Comparison of ENCODE assay signal across 22 cellular contexts in the genomic region with DNA sequence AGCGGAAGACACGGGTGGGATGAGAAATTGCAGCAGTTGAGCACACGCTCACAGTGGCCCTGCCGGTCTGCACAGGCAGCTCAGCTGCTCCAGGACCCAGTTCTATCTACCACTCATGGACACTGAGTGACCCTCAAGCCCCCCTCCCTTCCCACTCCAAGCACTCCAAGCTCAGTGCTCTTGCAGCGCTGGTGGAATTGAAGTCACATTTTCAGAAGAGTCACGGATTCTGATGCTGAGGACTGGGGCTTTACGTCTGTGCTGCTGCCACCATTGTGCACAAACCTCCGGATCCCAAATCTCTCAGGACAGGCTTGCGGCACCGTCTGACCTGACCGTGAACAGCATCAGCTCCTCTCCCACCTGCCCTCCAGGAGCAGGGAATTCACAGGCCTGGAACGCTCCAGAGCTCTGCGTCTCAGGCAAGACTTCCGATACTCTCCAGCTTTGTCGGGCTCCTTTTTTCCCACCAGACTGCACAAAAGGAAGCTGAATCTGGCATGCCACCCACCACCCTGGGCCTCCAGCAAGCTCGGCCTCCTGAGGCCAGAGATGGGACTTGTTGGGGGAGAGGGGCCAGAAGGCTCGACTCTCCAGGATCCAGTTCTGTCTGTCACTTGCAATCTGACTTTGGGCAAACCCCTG.
DNase-seq lines count a peak whose midpoint lies in the region; ATAC-seq, FAIRE-seq and TF ChIP-seq lines count a peak whose summit lies in the region.
"Had no signal": no experiment of that assay in that cellular context is flagged by ENCODE, and none has a peak within 500 bp of the region (broad histone marks: within the 10 kb centered on the region; RNA-seq: fewer than 3 reads in every experiment).

No MANE protein-coding gene starts in this region.

- no peaks in the 10 kb centered on the region for H3K36me3 ChIP-seq in kidney (ENCODE audit: control insufficient read depth in 1 of 2, insufficient read depth in 2 of 2, low read length in 2 of 2)
- H3K36me3 ChIP-seq in osteoblast (ENCODE audit: insufficient read depth, low read length), result no peaks in the 10 kb centered on the region
- H3K36me3 ChIP-seq: BE2C had no signal

- H3K9ac ChIP-seq in kidney (ENCODE audit: low read length in 2 of 2), result no peak overlapping the region

- ATAC-seq in GM19023 (IDR thresholded peaks at IDR 0.05; ENCODE audit: unreplicated experiment), result no peak
- ATAC-seq: HepG2, Right ventricle myocardium inferior had no signal

- DNase-seq in activated CD8-positive, alpha-beta memory T cell treated with anti-CD3 and anti-CD28 coated beads for 24 hours, result peak; percentile 37
- no peak for DNase-seq in activated CD8-positive, alpha-beta memory T cell treated with anti-CD3 and anti-CD28 coated beads, Interleukin-2, amount 50 U/mL, for 4 hours
- DNase-seq in kidney (peak; percentile 37), osteoblast (ENCODE audit: insufficient read length, low spot score, missing footprints) (peak; percentile 65), ureter (ENCODE audit: low spot score) (peak; percentile 22), GM10248 (ENCODE audit: extremely low spot score) (no peak), T1000 (lab: John Stamatoyannopoulos, UW) (no peak)
- DNase-seq: BE2C; CD4-positive, CD25-positive, alpha-beta regulatory T cell; COR-L47; GDM1; KBM-7; NCI-H1105; NCI-H2081; NCI-H2171 treated with DMSO at 0.1 percent for 48 hours; NCI-H748 treated with DMSO at 0.1 percent for 48 hours; NK-92 treated with Interleukin-12 subunit alpha and Interleukin-12 subunit beta, amount 100 ng/mL, for 24 hours had no signal

- H3K27ac ChIP-seq in kidney (ENCODE audit: low read depth in 2 of 2, low read length in 2 of 2) (no peak overlapping the region), osteoblast (ENCODE audit: low read depth, low read length) (no peak overlapping the region)

- no peaks in the 10 kb centered on the region for H4K20me1 ChIP-seq in osteoblast (ENCODE audit: insufficient read depth, low read length)

- no peak overlapping the region for H3K4me2 ChIP-seq in osteoblast (ENCODE audit: insufficient read depth, low read length)

- TF ChIP-seq CTCF in kidney (IDR thresholded peaks at IDR 0.05; ENCODE audit: borderline replicate concordance, extremely low read depth, insufficient read depth) (no peak), osteoblast (IDR thresholded peaks at IDR 0.05; ENCODE audit: extremely low read depth, low read depth, low read length) (no peak), GM10248 (IDR thresholded peaks at IDR 0.05; ENCODE audit: control extremely low read depth, extremely low read depth, low read depth, missing control alignments) (no peak)

- peaks cover 6% of the 10 kb centered on the region for H3K27me3 ChIP-seq in osteoblast (ENCODE audit: insufficient read depth, low read length)
- H3K27me3 ChIP-seq: BE2C had no signal

- FAIRE-seq in kidney (lab: Jason Lieb, UNC), result no peak
- FAIRE-seq: H1, HepG2, RCC 7860 had no signal

- CTCF ChIA-PET in GM10248 (lab: Yijun Ruan, JAX), result interaction anchor here (1.1 to 1.2 kb wide), 2 partner anchors 9 to 10 kb away, joined by 3 read pairs; no protein-coding TSS in a partner anchor

- POLR2A ChIA-PET in GM10248 (lab: Yijun Ruan, JAX), result no interaction called here

- H3K9me3 ChIP-seq in kidney (ENCODE audit: control insufficient read depth in 1 of 2, low read length in 2 of 2), result no peaks in the 10 kb centered on the region
- H3K9me3 ChIP-seq in osteoblast (ENCODE audit: low read depth, low read length), result no peaks in the 10 kb centered on the region
- H3K9me3 ChIP-seq: BE2C had no signal

- H3K79me2 ChIP-seq in osteoblast (ENCODE audit: insufficient read depth, low read length), result no peaks in the 10 kb centered on the region

- no peak overlapping the region for H2AFZ ChIP-seq in osteoblast (ENCODE audit: low read length)

- H3K4me1 ChIP-seq in kidney (ENCODE audit: control insufficient read depth in 1 of 2, insufficient read depth in 1 of 2, low read depth in 1 of 2, low read length in 2 of 2) (no peaks in the 10 kb centered on the region), osteoblast (ENCODE audit: insufficient read depth, low read length) (peaks cover 6% of the 10 kb centered on the region)
- H3K4me1 ChIP-seq: BE2C had no signal

- no peak overlapping the region for H3K4me3 ChIP-seq in kidney (ENCODE audit: low read length in 2 of 2)
- no peak overlapping the region for H3K4me3 ChIP-seq in osteoblast (ENCODE audit: insufficient read depth, low read length)

- intact Hi-C loops in kidney (cut with DNase I), result no loop called here

Comparison
In these comparisons a context has a peak if more than half of its experiments do, and no peak if none do; other contexts are left out.
1. DNase-seq: peak in activated CD8-positive, alpha-beta memory T cell treated with anti-CD3 and anti-CD28 coated beads for 24 hours (single experiment), kidney (single experiment), osteoblast (single experiment) and ureter (single experiment); none in activated CD8-positive, alpha-beta memory T cell treated with anti-CD3 and anti-CD28 coated beads, Interleukin-2, amount 50 U/mL, for 4 hours (single experiment), GM10248 (single experiment) and T1000 (single experiment).